Comparison of ENCODE assay signal across 8 cellular contexts in genomic region chr17:28644782-28645575, GRCh38. TPM values are rescaled to one million over a fixed set of nuclear protein-coding genes. Genes with fewer than 3 reads are reported as not detected.
DNase-seq lines count a peak whose midpoint lies in the region; ATAC-seq and TF ChIP-seq lines count a peak whose summit lies in the region.

Gene BLTP2 (minus strand): TSS chr17:28645158. CDS start chr17:28645056, 102 bp downstream.

- H3K27ac ChIP-seq in AG04450 (ENCODE audit: low read depth, low read length) = peak within 1 kb of the TSS; percentile 52

- no peak for TF ChIP-seq CTCF in AG04450 (IDR thresholded peaks at IDR 0.05; ENCODE audit: low read depth, low read length)

- CTCF ChIA-PET in AG04450 (lab: Charles Lee) = interaction anchor here (0.8 to 1.4 kb wide), 4 partner anchors 13 to 65 kb away, joined by 4 to 6 read pairs (median 4); no protein-coding TSS in a partner anchor

- peak within 1 kb of the TSS; percentile 91 for H3K4me3 ChIP-seq in AG04450 (ENCODE audit: low read depth, low read length)

- H3K9me3 ChIP-seq in AG04450 (ENCODE audit: control insufficient read depth, insufficient read depth, low read length) = no peaks in the 10 kb centered on the region; the same call in 1 of the 2 replicates

- H3K27me3 ChIP-seq in AG04450 (ENCODE audit: control insufficient read depth, insufficient read depth, low read length) = no peaks in the 10 kb centered on the region

- ATAC-seq in HG03175 (IDR thresholded peaks at IDR 0.05; ENCODE audit: unreplicated experiment) = peak; percentile 94

- TF ChIP-seq POLR2A in GM18951 (IDR thresholded peaks at IDR 0.05; ENCODE audit: extremely low read depth, insufficient read depth, insufficient read length) = peak; percentile 95

- DNase-seq in AG04450 (ENCODE audit: low read depth, low spot score) (peak; percentile 84), NCI-H345 treated with DMSO at 0.1 percent for 48 hours (lab: John Stamatoyannopoulos, UW; ENCODE audit: unreplicated experiment) (peak; percentile 79), islet precursor cell (peak; percentile 99)
- DNase-seq in activated CD4-positive, CD25-positive, alpha-beta regulatory T cell treated with anti-CD3 and anti-CD28 coated beads, Interleukin-2, amount 50 U/mL, for 16 hours (ENCODE audit: low read depth, low spot score) = peak; percentile 92
- DNase-seq in central memory CD4-positive, alpha-beta T cell = peak; percentile 93
- peak; percentile 95 for DNase-seq in stimulated activated CD4-positive, alpha-beta T cell treated with anti-CD3 and anti-CD28 coated beads, Interleukin-12 subunit alpha, Interleukin-12 subunit beta, amount 100 ng/mL, for 4 hours

- POLR2A ChIA-PET in AG04450 (lab: Yijun Ruan, JAX) = interaction anchor here (0.6 to 2.2 kb wide), 5 partner anchors 17 to 74 kb away, joined by 3 to 17 read pairs (median 3); partner anchors contain the start of genes PIGS, SDF2 and SUPT6H

- in situ Hi-C loops in GM18951 (cut with MboI; ENCODE audit: low sequenced_read_pairs, unreplicated experiment) = no loop called here

RNA-seq across cellular contexts. Expression of gene BLTP2, which starts in this region (rescaled TPM):
- polyA plus RNA-seq in AG04450 (2011; rRNA removed) = 141 and 156 TPM in 2 replicates
- polyA minus RNA-seq in AG04450 (2011; rRNA and poly(A)+ RNA removed) = 293 and 417 TPM in 2 replicates

Comparison
In these comparisons a context has a peak if more than half of its experiments do, and no peak if none do; other contexts are left out.
1. Peak in every context shown above with its lines: DNase-seq, ATAC-seq, H3K4me3 ChIP-seq and H3K27ac ChIP-seq.